Comparison of ENCODE assay signal across 16 cellular contexts in the genomic region with DNA sequence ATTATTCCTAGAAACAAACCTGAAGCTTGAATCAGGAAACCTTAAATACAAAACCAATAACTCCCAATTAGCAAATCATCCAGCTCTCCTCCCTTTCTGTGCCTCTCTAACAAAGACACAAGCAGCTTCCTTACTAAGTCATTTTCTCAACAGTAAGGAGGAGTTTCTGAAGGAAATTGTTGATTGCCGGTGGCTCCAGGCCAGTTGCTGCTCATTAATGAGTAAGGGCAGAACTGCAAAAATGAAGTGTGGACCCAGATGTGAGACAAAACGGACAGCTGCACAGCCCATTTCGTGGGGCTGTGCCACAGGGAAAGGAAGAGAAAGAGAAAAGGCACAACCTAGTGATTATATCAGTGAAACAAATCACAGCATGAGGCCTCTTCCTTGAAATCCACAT. TPM values are rescaled to one million over a fixed set of nuclear protein-coding genes. Genes with fewer than 3 reads are reported as not detected.
"Had no signal": no experiment of that assay in that cellular context is flagged by ENCODE, and none has a peak within 500 bp of the region (broad histone marks: within the 10 kb centered on the region; RNA-seq: fewer than 3 reads in every experiment).

No MANE protein-coding gene starts in this region.

- H3K36me3 ChIP-seq: thyroid gland had no signal

- H3K9me3 ChIP-seq: thyroid gland had no signal

- H3K27me3 ChIP-seq: thyroid gland had no signal

- H3K9me3 Mint-ChIP-seq: activated CD4-positive, alpha-beta T cell treated with anti-CD3 and anti-CD28 coated beads, Interleukin-2, amount 10 ng/mL, durations not matched to agents 24 days and 14 days; activated naive CD4-positive, alpha-beta T cell treated with anti-CD3 and anti-CD28 coated beads, Interleukin-2, amount 10 ng/mL, durations not matched to agents 7 days and 5 days; activated T-helper 2 cell treated with anti-CD3 and anti-CD28 coated beads, Interferon-gamma antibody, Interleukin-2, Interleukin-4, amounts not matched to agents 10 μg/mL and 5 μg/mL and 100 μg/mL, durations not matched to agents 14 hours and 24 hours and 36 hours had no signal

- H3K36me3 Mint-ChIP-seq: activated naive CD4-positive, alpha-beta T cell treated with anti-CD3 and anti-CD28 coated beads, Interleukin-2, amount 10 ng/mL, durations not matched to agents 7 days and 5 days; immature natural killer cell had no signal

- H3K27ac Mint-ChIP-seq: activated B cell treated with CpG ODN at 0.5 μM for 24 hours; activated CD4-positive, alpha-beta T cell treated with anti-CD3 and anti-CD28 coated beads, Interleukin-2, amount 10 ng/mL, durations not matched to agents 24 days and 14 days; activated naive CD4-positive, alpha-beta T cell treated with anti-CD3 and anti-CD28 coated beads, Interleukin-2, amount 10 ng/mL, durations not matched to agents 7 days and 5 days; activated T-helper 2 cell treated with anti-CD3 and anti-CD28 coated beads, Interferon-gamma antibody, Interleukin-2, Interleukin-4, amounts not matched to agents 10 μg/mL and 5 μg/mL and 100 μg/mL, durations not matched to agents 14 hours and 24 hours and 36 hours; immature natural killer cell had no signal

- H3K27ac ChIP-seq: coronary artery, thyroid gland had no signal

- DNase-seq: activated B cell treated with CpG ODN at 0.5 μM for 24 hours; activated CD4-positive, alpha-beta T cell treated with anti-CD3 and anti-CD28 coated beads, Interleukin-2, amount 10 ng/mL, durations not matched to agents 24 days and 14 days; activated naive CD4-positive, alpha-beta T cell treated with anti-CD3 and anti-CD28 coated beads, Interleukin-2, amount 10 ng/mL, durations not matched to agents 7 days and 5 days; caudate nucleus; effector memory CD4-positive, alpha-beta T cell; erythroblast; immature natural killer cell; left colon; retina; stimulated activated CD4-positive, alpha-beta T cell treated with anti-CD3 and anti-CD28 coated beads, Interleukin-4, amount 100 ng/mL, for 4 hours; thyroid gland had no signal

- ATAC-seq: left colon had no signal

- H3K4me3 ChIP-seq: coronary artery, lung, thyroid gland had no signal

- H3K4me3 Mint-ChIP-seq: activated B cell treated with CpG ODN at 0.5 μM for 24 hours; activated CD4-positive, alpha-beta T cell treated with anti-CD3 and anti-CD28 coated beads, Interleukin-2, amount 10 ng/mL, durations not matched to agents 24 days and 14 days; activated naive CD4-positive, alpha-beta T cell treated with anti-CD3 and anti-CD28 coated beads, Interleukin-2, amount 10 ng/mL, durations not matched to agents 7 days and 5 days; immature natural killer cell had no signal

- H3K27me3 Mint-ChIP-seq: activated naive CD4-positive, alpha-beta T cell treated with anti-CD3 and anti-CD28 coated beads, Interleukin-2, amount 10 ng/mL, durations not matched to agents 7 days and 5 days had no signal

- H3K4me1 ChIP-seq: thyroid gland had no signal

- H3K4me1 Mint-ChIP-seq: activated B cell treated with CpG ODN at 0.5 μM for 24 hours; activated naive CD4-positive, alpha-beta T cell treated with anti-CD3 and anti-CD28 coated beads, Interleukin-2, amount 10 ng/mL, durations not matched to agents 7 days and 5 days; immature natural killer cell had no signal

RNA-seq across cellular contexts. Expression of gene RHOBTB1, which starts 42.8 kb away (rescaled TPM):
- total RNA-seq: activated CD4-positive, alpha-beta T cell treated with anti-CD3 and anti-CD28 coated beads, Interleukin-2, amount 10 ng/mL, durations not matched to agents 24 days and 14 days; activated CD8-positive, alpha-beta memory T cell treated with anti-CD3 and anti-CD28 coated beads for 36 hours; T-helper 1 cell treated with Interleukin-12 subunit alpha and Interleukin-12 subunit beta and Interleukin-4 antibody, amounts not matched to agents 30 ng/mL and 1 ng/mL, for 36 hours had no signal
